In the genomic region with DNA sequence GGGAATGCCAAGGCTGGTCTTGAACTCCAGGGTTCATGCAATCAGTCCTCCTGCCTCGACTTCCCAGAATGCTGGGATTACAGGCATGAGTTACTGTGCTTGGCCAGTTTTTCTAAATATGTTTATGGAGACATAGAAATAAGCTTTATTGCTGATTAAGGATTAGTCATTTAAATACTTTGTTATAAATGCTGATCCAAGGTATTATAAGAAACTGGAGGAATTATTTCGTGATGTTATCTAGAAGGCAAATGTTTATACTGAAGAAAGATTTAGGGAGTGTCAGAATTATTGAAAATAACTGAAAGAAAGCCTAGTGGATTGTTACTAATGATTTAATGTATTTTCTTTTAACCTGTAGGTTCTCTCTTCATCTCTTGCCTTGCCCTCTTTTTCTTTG, we compare ENCODE assay signal across 2 cellular contexts.
A peak's percentile ranks its signal among the peaks of the same experiment; 100 is the strongest.
TF ChIP-seq lines count a peak whose summit lies in the region.

No MANE protein-coding gene starts in this region.

TF ChIP-seq in HepG2, 621 proteins besides CTCF, POLR2A, EP300 and RAD21:
- peak; percentile 81 for TF ChIP-seq MAFF (IDR thresholded peaks at IDR 0.05; ENCODE audit: low read depth, low read length)
- TF ChIP-seq ZNF879 (CRISPR knock-in tag; IDR thresholded peaks at IDR 0.05), result no peak
- TF ChIP-seq MAFK (conservative IDR thresholded peaks at IDR 0.05 in 1 of 2, IDR thresholded peaks at IDR 0.05 in 1 of 2; ENCODE audit: low read length in 2 of 2), result peak; percentile 49 to 83; a peak in 3 of 4 replicates

TF ChIP-seq in SK-N-SH, 30 proteins besides CTCF, POLR2A, EP300 and RAD21:
- TF ChIP-seq JUND (IDR thresholded peaks at IDR 0.05), result peak; percentile 14; the same call in 1 of the 2 replicates
- TF ChIP-seq FOSL2 (IDR thresholded peaks at IDR 0.05; ENCODE audit: borderline replicate concordance, low read depth), result 0 out of 2 replicates have a peak, but pooled peaks have one; percentile 32
- no peak for TF ChIP-seq MXI1 (IDR thresholded peaks at IDR 0.05; ENCODE audit: low read depth, low read length)
